ENCODE assay signal across 8 cellular contexts in genomic region chr6:110682460-110682853, GRCh38.
A peak's percentile ranks its signal among the peaks of the same experiment; 100 is the strongest.
DNase-seq lines count a peak whose midpoint lies in the region; ATAC-seq and TF ChIP-seq lines count a peak whose summit lies in the region.

No MANE protein-coding gene starts in this region.

- TF ChIP-seq CTCF in endodermal cell (conservative IDR thresholded peaks at IDR 0.05) = peak; percentile 91

- H3K9me3 Mint-ChIP-seq in activated CD4-positive, alpha-beta T cell treated with anti-CD3 and anti-CD28 coated beads, Interleukin-2, amount 10 ng/mL, durations not matched to agents 7 days and 5 days = no peaks in the 10 kb centered on the region
- no peaks in the 10 kb centered on the region for H3K9me3 Mint-ChIP-seq in endodermal cell
- H3K9me3 Mint-ChIP-seq in stimulated activated naive B cell treated with anti-CD40 and anti-IgM and Interleukin-4, amounts not matched to agents 10 μg/mL and 1 μg/mL and 100 μg/mL, for 72 hours = no peaks in the 10 kb centered on the region

- no peaks in the 10 kb centered on the region for H3K27me3 Mint-ChIP-seq in activated CD4-positive, alpha-beta T cell treated with anti-CD3 and anti-CD28 coated beads, Interleukin-2, amount 10 ng/mL, durations not matched to agents 7 days and 5 days
- no peaks in the 10 kb centered on the region for H3K27me3 Mint-ChIP-seq in endodermal cell (ENCODE audit: insufficient read depth)
- no peaks in the 10 kb centered on the region for H3K27me3 Mint-ChIP-seq in stimulated activated naive B cell treated with anti-CD40 and anti-IgM and Interleukin-4, amounts not matched to agents 10 μg/mL and 1 μg/mL and 100 μg/mL, for 72 hours

- H3K4me1 Mint-ChIP-seq in activated CD4-positive, alpha-beta T cell treated with anti-CD3 and anti-CD28 coated beads, Interleukin-2, amount 10 ng/mL, durations not matched to agents 7 days and 5 days = peaks cover 15% of the 10 kb centered on the region
- peaks cover 10% of the 10 kb centered on the region for H3K4me1 Mint-ChIP-seq in endodermal cell
- peaks cover 2 to 9% of the 10 kb centered on the region in 2 donors for H3K4me1 Mint-ChIP-seq in stimulated activated naive B cell treated with anti-CD40 and anti-IgM and Interleukin-4, amounts not matched to agents 10 μg/mL and 1 μg/mL and 100 μg/mL, for 72 hours

- peak; percentile 95 for ATAC-seq in GM19397 (IDR thresholded peaks at IDR 0.05; ENCODE audit: unreplicated experiment)
- peak; percentile 81 for ATAC-seq in HG03457 (IDR thresholded peaks at IDR 0.05; ENCODE audit: unreplicated experiment)
- ATAC-seq in stimulated activated naive B cell treated with anti-CD40 and anti-IgM and Interleukin-4, amounts not matched to agents 10 μg/mL and 1 μg/mL and 100 μg/mL, for 72 hours (replicated peaks) = peak; percentile 100

- POLR2A ChIA-PET in activated CD4-positive, alpha-beta T cell treated with anti-CD3 and anti-CD28 coated beads, Interleukin-2, amount 10 ng/mL, durations not matched to agents 7 days and 5 days (lab: Charles Lee) = interaction anchor here (0.8 to 1.3 kb wide), 2 partner anchors 192 to 196 kb away, joined by 4 to 5 read pairs; partner anchors contain the start of gene AMD1

- peak; percentile 53 for DNase-seq in COLO829 (ENCODE audit: low spot score)
- peak; percentile 20 for DNase-seq in NCI-H524 treated with DMSO at 0.1 percent for 48 hours (lab: John Stamatoyannopoulos, UW)
- DNase-seq in activated CD4-positive, alpha-beta T cell treated with anti-CD3 and anti-CD28 coated beads, Interleukin-2, amount 10 ng/mL, durations not matched to agents 7 days and 5 days = peak; percentile 88
- DNase-seq in endodermal cell = peak; percentile 78
- peak; percentile 74 for DNase-seq in middle frontal gyrus (ENCODE audit: extremely low spot score, low spot score)
- peak; percentile 68 for DNase-seq in stimulated activated naive B cell treated with anti-CD40 and anti-IgM and Interleukin-4, amounts not matched to agents 10 μg/mL and 1 μg/mL and 100 μg/mL, for 72 hours

- H3K27me3 ChIP-seq in endodermal cell (ENCODE audit: control insufficient read depth, insufficient read depth, low read length, poor library complexity, severe bottlenecking) = no peaks in the 10 kb centered on the region

- CTCF ChIA-PET in activated CD4-positive, alpha-beta T cell treated with anti-CD3 and anti-CD28 coated beads, Interleukin-2, amount 10 ng/mL, durations not matched to agents 7 days and 5 days (lab: Charles Lee) = interaction anchor here (0.6 to 2.3 kb wide), 22 partner anchors 8 to 384 kb away, joined by 3 to 9 read pairs (median 3); partner anchors contain the start of genes AMD1, CDK19, GTF3C6 and RPF2

- no peak overlapping the region for H3K4me3 Mint-ChIP-seq in activated CD4-positive, alpha-beta T cell treated with anti-CD3 and anti-CD28 coated beads, Interleukin-2, amount 10 ng/mL, durations not matched to agents 7 days and 5 days
- no peak overlapping the region for H3K4me3 Mint-ChIP-seq in endodermal cell
- no peak overlapping the region for H3K4me3 Mint-ChIP-seq in stimulated activated naive B cell treated with anti-CD40 and anti-IgM and Interleukin-4, amounts not matched to agents 10 μg/mL and 1 μg/mL and 100 μg/mL, for 72 hours

- H3K9ac ChIP-seq in endodermal cell (ENCODE audit: extremely low read depth, low read length, poor library complexity, severe bottlenecking) = no peak overlapping the region

- H3K36me3 Mint-ChIP-seq in activated CD4-positive, alpha-beta T cell treated with anti-CD3 and anti-CD28 coated beads, Interleukin-2, amount 10 ng/mL, durations not matched to agents 7 days and 5 days (ENCODE audit: low read depth) = no peaks in the 10 kb centered on the region
- no peaks in the 10 kb centered on the region for H3K36me3 Mint-ChIP-seq in endodermal cell (ENCODE audit: low read depth)
- H3K36me3 Mint-ChIP-seq in stimulated activated naive B cell treated with anti-CD40 and anti-IgM and Interleukin-4, amounts not matched to agents 10 μg/mL and 1 μg/mL and 100 μg/mL, for 72 hours = no peaks in the 10 kb centered on the region

- no peak overlapping the region for H3K4me3 ChIP-seq in endodermal cell (ENCODE audit: low read length)

- no peaks in the 10 kb centered on the region for H3K9me3 ChIP-seq in endodermal cell (ENCODE audit: control insufficient read depth, low read length)

- WGBS in endodermal cell (ENCODE audit: insufficient coverage in 1 of 2, insufficient read length in 1 of 2), 2 experiments = 80 to 89% methylated on average over 1 of the region's 1 CpG

- no peaks in the 10 kb centered on the region for H3K4me1 ChIP-seq in endodermal cell (ENCODE audit: control insufficient read depth, insufficient read depth, low read length)

- H3K27ac ChIP-seq in endodermal cell (ENCODE audit: low read depth, low read length) = no peak overlapping the region

- H3K36me3 ChIP-seq in endodermal cell (ENCODE audit: control insufficient read depth, insufficient read depth, low read length) = no peaks in the 10 kb centered on the region

- H3K27ac Mint-ChIP-seq in activated CD4-positive, alpha-beta T cell treated with anti-CD3 and anti-CD28 coated beads, Interleukin-2, amount 10 ng/mL, durations not matched to agents 7 days and 5 days = peak overlapping the region; percentile 19
- H3K27ac Mint-ChIP-seq in endodermal cell = no peak overlapping the region
- peak overlapping the region; percentile 51 for H3K27ac Mint-ChIP-seq in stimulated activated naive B cell treated with anti-CD40 and anti-IgM and Interleukin-4, amounts not matched to agents 10 μg/mL and 1 μg/mL and 100 μg/mL, for 72 hours

Comparison
In these comparisons a context has a peak if more than half of its experiments do, and no peak if none do; other contexts are left out.
1. DNase-seq: peak in every context shown above with its lines; median percentile 88 in activated CD4-positive, alpha-beta T cell treated with anti-CD3 and anti-CD28 coated beads, Interleukin-2, amount 10 ng/mL, durations not matched to agents 7 days and 5 days; 78 in endodermal cell; 74 in middle frontal gyrus; 68 in stimulated activated naive B cell treated with anti-CD40 and anti-IgM and Interleukin-4, amounts not matched to agents 10 μg/mL and 1 μg/mL and 100 μg/mL, for 72 hours; 53 in COLO829; 20 in NCI-H524 treated with DMSO at 0.1 percent for 48 hours.